Comparison of ENCODE assay signal across 2 cellular contexts in the genomic region with DNA sequence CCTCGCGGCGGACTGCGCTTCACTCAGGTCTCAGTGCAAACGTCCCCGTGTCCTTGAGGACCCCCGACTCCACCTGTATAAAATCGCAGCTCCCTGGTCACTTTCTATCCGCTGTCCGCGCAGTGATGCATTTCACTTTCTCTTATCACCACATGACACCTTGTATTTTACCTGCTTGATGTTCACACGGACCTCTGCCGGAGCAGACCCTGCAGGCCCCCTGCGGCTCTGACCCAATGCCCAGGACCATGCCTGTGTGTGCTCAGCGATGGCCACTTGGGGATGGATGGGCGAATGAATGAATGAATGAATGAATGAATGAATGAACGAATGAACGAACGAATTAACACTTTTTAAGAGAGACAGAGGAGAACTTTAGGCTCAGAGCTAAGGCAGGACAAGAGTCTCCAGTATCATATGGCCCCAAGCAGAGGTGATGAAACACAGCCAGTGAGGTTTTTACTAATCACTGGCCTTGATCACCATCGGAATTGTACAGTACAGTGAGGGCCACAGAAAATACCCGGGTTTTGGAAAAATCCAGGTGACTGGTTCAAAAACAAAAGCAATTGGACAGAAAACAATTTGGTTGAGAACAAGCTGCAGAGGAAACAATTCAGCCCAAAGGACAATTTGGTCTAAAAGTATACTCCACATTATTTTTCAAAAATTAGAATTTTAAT.
TF ChIP-seq lines count a peak whose summit lies in the region.

No MANE protein-coding gene starts in this region.

TF ChIP-seq in IMR-90, 13 proteins besides CTCF, POLR2A, EP300 and RAD21:
- no peak for TF ChIP-seq CHD1 (IDR thresholded peaks at IDR 0.05; ENCODE audit: low read depth, low read length)
- TF ChIP-seq RCOR1 (IDR thresholded peaks at IDR 0.05; ENCODE audit: insufficient replicate concordance, low read length) = no peak
- TF ChIP-seq NFE2L2 (IDR thresholded peaks at IDR 0.05; ENCODE audit: low read depth, low read length) = no peak
- no peak for TF ChIP-seq MAFK (IDR thresholded peaks at IDR 0.05; ENCODE audit: low read depth, low read length)
- TF ChIP-seq SMC3 (IDR thresholded peaks at IDR 0.05; ENCODE audit: low read depth, low read length) = no peak

TF ChIP-seq in K562, 482 proteins besides CTCF, POLR2A, EP300 and RAD21:
- TF ChIP-seq KAT8 (IDR thresholded peaks at IDR 0.05; ENCODE audit: low read depth) (no peak), CBFA2T3 (IDR thresholded peaks at IDR 0.05) (peak; percentile 43), TCF3 (CRISPR knock-in tag; IDR thresholded peaks at IDR 0.05) (peak; percentile 44; the same call in 1 of the 2 replicates), TSC22D4 (tag; IDR thresholded peaks at IDR 0.05) (no peak), GATA2 (CRISPR knock-in tag; IDR thresholded peaks at IDR 0.05) (no peak), ARID1B (IDR thresholded peaks at IDR 0.05) (peak; percentile 47), ZNF12 (CRISPR knock-in tag; IDR thresholded peaks at IDR 0.05) (no peak), PRPF4 (IDR thresholded peaks at IDR 0.05; ENCODE audit: insufficient read depth, low read depth, low read length, poor library complexity, severe bottlenecking) (no peak), KDM1A (IDR thresholded peaks at IDR 0.05) (peak in 1 of 2 experiments; percentile 25; a peak in 1 of 4 replicates), BCOR (IDR thresholded peaks at IDR 0.05) (0 out of 2 replicates have a peak, but pooled peaks have one; percentile 18), ZNF24 (IDR thresholded peaks at IDR 0.05) (peak; percentile 99)
